In genomic region chr16:27922433-27922832, GRCh38 we compare ENCODE assay signal across 1 cellular context.
A peak's percentile ranks its signal among the peaks of the same experiment; 100 is the strongest.
TF ChIP-seq lines count a peak whose summit lies in the region.

No MANE protein-coding gene starts in this region.

TF ChIP-seq in HepG2, 621 proteins besides CTCF, POLR2A, EP300 and RAD21 (continued from another document):
- TF ChIP-seq PRDM10 (CRISPR knock-in tag; IDR thresholded peaks at IDR 0.05; ENCODE audit: low read depth) (no peak), EHMT2 (IDR thresholded peaks at IDR 0.05; ENCODE audit: borderline replicate concordance, low read depth, low read length) (0 out of 2 replicates have a peak, but pooled peaks have one; percentile 45), GABPA (IDR thresholded peaks at IDR 0.05; ENCODE audit: low read depth, low read length) (no peak), GABPA (CRISPR knock-in tag; IDR thresholded peaks at IDR 0.05; ENCODE audit: low read depth) (no peak), SAFB2 (CRISPR knock-in tag; IDR thresholded peaks at IDR 0.05; ENCODE audit: borderline replicate concordance, low read depth) (no peak)
